ENCODE assay signal across 9 cellular contexts in the genomic region with DNA sequence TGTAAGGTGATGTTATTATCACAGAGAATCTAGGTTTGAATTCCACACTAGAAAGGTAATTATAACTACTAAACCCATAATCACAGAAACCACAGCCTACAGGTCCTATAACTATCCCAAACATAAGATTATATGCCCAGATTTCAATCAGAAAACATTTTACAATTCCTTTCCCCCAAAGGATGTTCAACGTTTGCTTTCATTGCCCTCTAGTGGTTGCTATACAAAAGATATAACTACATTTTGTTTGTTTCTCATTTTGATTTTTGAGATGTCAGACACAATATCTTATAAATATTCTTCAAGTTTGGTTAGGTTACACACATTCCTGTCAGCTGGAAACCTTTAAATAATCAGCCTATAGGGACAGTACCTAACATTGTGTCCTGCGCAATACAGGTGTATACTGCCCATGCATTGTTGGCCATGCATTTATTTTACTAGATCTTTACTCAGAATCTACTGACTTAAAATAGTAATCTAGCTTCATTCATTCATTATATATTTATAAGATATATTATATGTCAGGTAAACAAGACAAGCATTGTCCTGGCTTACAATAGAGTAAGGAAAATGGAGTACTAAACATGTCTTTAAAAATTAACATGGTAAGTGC.
DNase-seq lines count a peak whose midpoint lies in the region; ATAC-seq and TF ChIP-seq lines count a peak whose summit lies in the region.
"Had no signal": no experiment of that assay in that cellular context is flagged by ENCODE, and none has a peak within 500 bp of the region (broad histone marks: within the 10 kb centered on the region; RNA-seq: fewer than 3 reads in every experiment).

No MANE protein-coding gene starts in this region.

- in situ Hi-C loops in GM23248 (cut with MboI), result loop anchor here (10.0 to 25.0 kb wide), 3 partner anchors 522 to 1129 kb away; no protein-coding TSS in a partner anchor

- H4K20me1 ChIP-seq in GM23248 (ENCODE audit: insufficient read depth), result no peaks in the 10 kb centered on the region

- no peaks in the 10 kb centered on the region for H3K9me2 ChIP-seq in GM23248 (ENCODE audit: insufficient read depth)

- H3K4me2 ChIP-seq in GM23248 (ENCODE audit: unreplicated experiment), result no peak overlapping the region

- no peak overlapping the region for H3K27ac Mint-ChIP-seq in activated CD4-positive, alpha-beta memory T cell treated with anti-CD3 and anti-CD28 coated beads, Interleukin-2, amount 10 ng/mL, durations not matched to agents 7 days and 5 days
- H3K27ac Mint-ChIP-seq: stimulated activated naive CD8-positive, alpha-beta T cell treated with anti-CD3 and anti-CD28 coated beads, Interleukin-15, Interleukin-2, amounts not matched to agents 100 ng/mL and 50 ng/mL, for 24 hours had no signal

- no peak overlapping the region for H3K9ac ChIP-seq in GM23248

- no peak for DNase-seq in AG09309 (ENCODE audit: low read depth)
- DNase-seq in GM23248, result peak; percentile 68
- peak; percentile 44 for DNase-seq in RKO (ENCODE audit: low spot score)
- peak; percentile 52 for DNase-seq in fibroblast of pulmonary artery (ENCODE audit: low read depth)
- DNase-seq in upper lobe of right lung, result no peak
- DNase-seq in suprapubic skin (ENCODE audit: low spot score in 2 of 2), result no peak
- no peak for DNase-seq in activated CD4-positive, alpha-beta memory T cell treated with anti-CD3 and anti-CD28 coated beads, Interleukin-2, amount 10 ng/mL, durations not matched to agents 7 days and 5 days

- POLR2A ChIA-PET in activated CD4-positive, alpha-beta memory T cell treated with anti-CD3 and anti-CD28 coated beads, Interleukin-2, amount 10 ng/mL, durations not matched to agents 7 days and 5 days (lab: Charles Lee), result no interaction called here

- H3K27me3 Mint-ChIP-seq in activated CD4-positive, alpha-beta memory T cell treated with anti-CD3 and anti-CD28 coated beads, Interleukin-2, amount 10 ng/mL, durations not matched to agents 7 days and 5 days, result peaks cover 2% of the 10 kb centered on the region

- peaks cover 17% of the 10 kb centered on the region for H3K4me1 ChIP-seq in GM23248 (ENCODE audit: insufficient read depth)
- H3K4me1 ChIP-seq in upper lobe of right lung, result no peaks in the 10 kb centered on the region
- no peaks in the 10 kb centered on the region for H3K4me1 ChIP-seq in suprapubic skin

- H3K79me2 ChIP-seq in GM23248 (ENCODE audit: insufficient read depth), result no peaks in the 10 kb centered on the region

- H3K4me3 ChIP-seq in AG09309 (ENCODE audit: control insufficient read depth, low read depth, low read length) (no peak overlapping the region), GM23248 (no peak overlapping the region), fibroblast of pulmonary artery (replicated peaks; ENCODE audit: low read depth, low read length) (no peak overlapping the region), upper lobe of right lung (no peak overlapping the region), suprapubic skin (no peak overlapping the region)

- intact Hi-C loops in upper lobe of right lung (cut with DNase I), result no loop called here

- CTCF ChIA-PET in activated CD4-positive, alpha-beta memory T cell treated with anti-CD3 and anti-CD28 coated beads, Interleukin-2, amount 10 ng/mL, durations not matched to agents 7 days and 5 days (lab: Charles Lee), result interaction anchor here (0.5 to 3.1 kb wide), 7 partner anchors 11 to 524 kb away, joined by 3 to 16 read pairs (median 3); no protein-coding TSS in a partner anchor

- H3K36me3 ChIP-seq in GM23248 (ENCODE audit: low read depth) (no peaks in the 10 kb centered on the region), upper lobe of right lung (no peaks in the 10 kb centered on the region), suprapubic skin (no peaks in the 10 kb centered on the region)

- TF ChIP-seq CTCF in AG09309 (IDR thresholded peaks at IDR 0.05; ENCODE audit: control insufficient read depth, insufficient read depth, low read depth, low read length, missing control alignments) (peak; percentile 58), fibroblast of pulmonary artery (IDR thresholded peaks at IDR 0.05; ENCODE audit: low read length, missing control alignments) (peak; percentile 62), upper lobe of right lung (IDR thresholded peaks at IDR 0.05) (peak; percentile 53), suprapubic skin (IDR thresholded peaks at IDR 0.05) (peak in 1 of 2 donors; percentile 33)

- H3K27ac ChIP-seq in GM23248, result no peak overlapping the region
- no peak overlapping the region for H3K27ac ChIP-seq in upper lobe of right lung
- H3K27ac ChIP-seq in suprapubic skin, result no peak overlapping the region

- no peaks in the 10 kb centered on the region for H3K4me1 Mint-ChIP-seq in activated CD4-positive, alpha-beta memory T cell treated with anti-CD3 and anti-CD28 coated beads, Interleukin-2, amount 10 ng/mL, durations not matched to agents 7 days and 5 days

- ATAC-seq in upper lobe of right lung (no peak), GM21529 (IDR thresholded peaks at IDR 0.05; ENCODE audit: unreplicated experiment) (no peak)

- TF ChIP-seq EP300 in suprapubic skin (IDR thresholded peaks at IDR 0.05), result no peak

- TF ChIP-seq POLR2A in suprapubic skin (IDR thresholded peaks at IDR 0.05), result no peak

- no peaks in the 10 kb centered on the region for H3K36me3 Mint-ChIP-seq in activated CD4-positive, alpha-beta memory T cell treated with anti-CD3 and anti-CD28 coated beads, Interleukin-2, amount 10 ng/mL, durations not matched to agents 7 days and 5 days (ENCODE audit: low read depth)

- WGBS in GM23248 (ENCODE audit: low coverage in 1 of 2, low lambda C conversion rate in 2 of 2, missing lambda C conversion rate in 2 of 2), 2 experiments, result 47 to 48% methylated on average over 2 of the region's 2 CpGs
- WGBS in suprapubic skin, result 50% methylated on average over 2 of the region's 2 CpGs

- H3K9me3 ChIP-seq in GM23248 (ENCODE audit: low read depth) (no peaks in the 10 kb centered on the region), upper lobe of right lung (no peaks in the 10 kb centered on the region), suprapubic skin (no peaks in the 10 kb centered on the region)

- H3K27me3 ChIP-seq in GM23248 (replicated peaks; ENCODE audit: insufficient read depth) (no peaks in the 10 kb centered on the region), upper lobe of right lung (no peaks in the 10 kb centered on the region), suprapubic skin (no peaks in the 10 kb centered on the region)

- H3K9me3 Mint-ChIP-seq in activated CD4-positive, alpha-beta memory T cell treated with anti-CD3 and anti-CD28 coated beads, Interleukin-2, amount 10 ng/mL, durations not matched to agents 7 days and 5 days, result no peaks in the 10 kb centered on the region
- H3K9me3 Mint-ChIP-seq: stimulated activated naive CD8-positive, alpha-beta T cell treated with anti-CD3 and anti-CD28 coated beads, Interleukin-15, Interleukin-2, amounts not matched to agents 100 ng/mL and 50 ng/mL, for 24 hours had no signal

- H3F3A ChIP-seq in GM23248 (ENCODE audit: insufficient read depth), result peaks cover 6% of the 10 kb centered on the region; the same call in 1 of the 2 replicates

- 0 out of 2 replicates have a peak overlapping the region, but pooled peaks have one; percentile 42 for H2AFZ ChIP-seq in GM23248

- H3K4me3 Mint-ChIP-seq in activated CD4-positive, alpha-beta memory T cell treated with anti-CD3 and anti-CD28 coated beads, Interleukin-2, amount 10 ng/mL, durations not matched to agents 7 days and 5 days, result no peak overlapping the region
- H3K4me3 Mint-ChIP-seq: stimulated activated naive CD8-positive, alpha-beta T cell treated with anti-CD3 and anti-CD28 coated beads, Interleukin-15, Interleukin-2, amounts not matched to agents 100 ng/mL and 50 ng/mL, for 24 hours had no signal

Comparison
In these comparisons a context has a peak if more than half of its experiments do, and no peak if none do; other contexts are left out.
1. DNase-seq: peak in GM23248 (single experiment), RKO (single experiment) and fibroblast of pulmonary artery (single experiment); none in AG09309 (single experiment), upper lobe of right lung (single experiment), suprapubic skin (0 of 2) and activated CD4-positive, alpha-beta memory T cell treated with anti-CD3 and anti-CD28 coated beads, Interleukin-2, amount 10 ng/mL, durations not matched to agents 7 days and 5 days (single experiment).